In the genomic region with DNA sequence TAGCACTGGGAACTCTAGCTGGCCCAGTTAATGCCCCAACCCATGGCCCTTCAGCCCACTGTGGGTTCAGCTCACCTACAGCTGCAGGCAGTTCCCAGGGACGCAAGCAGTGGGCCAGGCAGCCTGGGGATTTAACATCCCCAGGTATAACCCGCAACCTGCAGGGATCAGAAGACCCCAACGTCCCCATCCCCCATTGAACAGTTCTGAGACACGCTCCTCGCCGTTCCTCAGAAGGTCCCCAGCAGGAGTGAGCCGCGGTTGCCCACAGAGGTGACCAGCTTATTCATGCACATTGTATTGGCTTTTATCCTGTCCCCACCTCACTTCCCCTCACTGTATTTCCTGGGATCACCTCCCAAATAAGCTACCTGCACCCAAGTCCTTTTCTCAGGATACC, we compare ENCODE assay signal across 1 cellular context.
TF ChIP-seq lines count a peak whose summit lies in the region.

No MANE protein-coding gene starts in this region.

TF ChIP-seq in IMR-90, 13 proteins besides CTCF, POLR2A, EP300 and RAD21:
- no peak for TF ChIP-seq RCOR1 (IDR thresholded peaks at IDR 0.05; ENCODE audit: insufficient replicate concordance, low read length)
- TF ChIP-seq BHLHE40 (IDR thresholded peaks at IDR 0.05; ENCODE audit: low read depth, low read length), result no peak
- TF ChIP-seq MXI1 (IDR thresholded peaks at IDR 0.05; ENCODE audit: borderline replicate concordance, low read depth, low read length), result no peak
- TF ChIP-seq MAZ (IDR thresholded peaks at IDR 0.05; ENCODE audit: borderline replicate concordance, low read depth, low read length), result no peak
TF ChIP-seq in IMR-90: peak in this region for 0.
